ENCODE assay signal across 24 cellular contexts in genomic region chr2:98390571-98391476, GRCh38. TPM values are rescaled to one million over a fixed set of nuclear protein-coding genes. Genes with fewer than 3 reads are reported as not detected.
"Had no signal": no experiment of that assay in that cellular context is flagged by ENCODE, and none has a peak within 500 bp of the region (broad histone marks: within the 10 kb centered on the region; RNA-seq: fewer than 3 reads in every experiment).

No MANE protein-coding gene starts in this region.

- H3K4me3 ChIP-seq: dorsolateral prefrontal cortex, esophagus muscularis mucosa, gastroesophageal sphincter, hepatocyte, mucosa of descending colon, right atrium auricular region, suprapubic skin, thyroid gland, uterus had no signal

- H3K27ac ChIP-seq: dorsolateral prefrontal cortex, epithelial cell of prostate, esophagus muscularis mucosa, gastroesophageal sphincter, hepatocyte, right atrium auricular region, suprapubic skin, thyroid gland, uterus had no signal

- H3K27ac Mint-ChIP-seq: type B pancreatic cell had no signal

- H3K4me1 Mint-ChIP-seq: naive thymus-derived CD8-positive, alpha-beta T cell had no signal

- H3K4me2 ChIP-seq: hepatocyte had no signal

- H3K27me3 ChIP-seq: dorsolateral prefrontal cortex, gastroesophageal sphincter, hepatocyte, right atrium auricular region, thyroid gland, uterus had no signal

- ATAC-seq: gastroesophageal sphincter; left lobe of liver; mucosa of descending colon; naive thymus-derived CD8-positive, alpha-beta T cell had no signal

- H3K79me2 ChIP-seq: hepatocyte had no signal

- H2AFZ ChIP-seq: hepatocyte had no signal

- H3K36me3 ChIP-seq: esophagus muscularis mucosa, gastroesophageal sphincter, right atrium auricular region, suprapubic skin, thyroid gland, uterus had no signal

- H3K4me3 Mint-ChIP-seq: naive thymus-derived CD8-positive, alpha-beta T cell; type B pancreatic cell had no signal

- H3K9me3 Mint-ChIP-seq: naive thymus-derived CD8-positive, alpha-beta T cell; type B pancreatic cell had no signal

- H3K4me1 ChIP-seq: esophagus muscularis mucosa, gastroesophageal sphincter, right atrium auricular region, suprapubic skin, thyroid gland, uterus had no signal

- H3K36me3 Mint-ChIP-seq: naive thymus-derived CD8-positive, alpha-beta T cell; type B pancreatic cell had no signal

- H3K9me3 ChIP-seq: esophagus muscularis mucosa, gastroesophageal sphincter, mucosa of descending colon, right atrium auricular region, suprapubic skin, thyroid gland, uterus had no signal

- DNase-seq: central memory CD4-positive, alpha-beta T cell; cortex of kidney; dorsolateral prefrontal cortex; effector CD8-positive, alpha-beta T cell; kidney glomerular epithelial cell; mammary epithelial cell; mucosa of descending colon; naive thymus-derived CD8-positive, alpha-beta T cell; occipital lobe; small intestine; stimulated activated CD4-positive, alpha-beta T cell treated with anti-CD3 and anti-CD28 coated beads, Interleukin-2, amount 100 ng/mL, for 48 hours; stimulated activated naive CD4-positive, alpha-beta T cell treated with Interleukin-2 at 50 U/mL for 16 hours; thyroid gland; uterus had no signal

RNA-seq across cellular contexts. Expression of gene CNGA3, which starts 44.6 kb away (rescaled TPM):
- total RNA-seq: fibroblast of villous mesenchyme; left lobe of liver; lower leg skin; mammary epithelial cell; naive thymus-derived CD8-positive, alpha-beta T cell; right atrium auricular region; suprapubic skin; uterus had no signal
- polyA plus RNA-seq: hepatocyte; mammary epithelial cell; naive thymus-derived CD8-positive, alpha-beta T cell had no signal
